ENCODE assay signal across 8 cellular contexts in genomic region chr5:141564216-141564692, GRCh38. TPM values are rescaled to one million over a fixed set of nuclear protein-coding genes. Genes with fewer than 3 reads are reported as not detected.
DNase-seq lines count a peak whose midpoint lies in the region; ATAC-seq and TF ChIP-seq lines count a peak whose summit lies in the region.

No MANE protein-coding gene starts in this region.

- CTCF ChIA-PET in activated CD8-positive, alpha-beta T cell treated with anti-CD3 and anti-CD28 coated beads for 36 hours (lab: Charles Lee), result interaction anchor here (0.6 to 3.2 kb wide), 74 partner anchors 8 to 876 kb away, joined by 3 to 46 read pairs (median 5); partner anchors contain the start of genes DIAPH1, HDAC3, PCDHB13 and PCDHB14

- no peaks in the 10 kb centered on the region for H3K9me3 Mint-ChIP-seq in activated CD8-positive, alpha-beta T cell treated with anti-CD3 and anti-CD28 coated beads for 36 hours

- peaks cover 8% of the 10 kb centered on the region for H3K4me1 ChIP-seq in endocrine pancreas (ENCODE audit: control insufficient read depth, insufficient read depth, low read length)

- peak; percentile 95 for TF ChIP-seq CTCF in activated CD8-positive, alpha-beta T cell treated with anti-CD3 and anti-CD28 coated beads for 36 hours (IDR thresholded peaks at IDR 0.05)

- peaks cover 26% of the 10 kb centered on the region for H3K4me1 Mint-ChIP-seq in activated CD8-positive, alpha-beta T cell treated with anti-CD3 and anti-CD28 coated beads for 36 hours (ENCODE audit: low read depth)

- H3K36me3 ChIP-seq in endocrine pancreas (ENCODE audit: control insufficient read depth, insufficient read depth, low read length), result no peaks in the 10 kb centered on the region

- DNase-seq in D341Med (ENCODE audit: low spot score) (peak; percentile 51), HS-5 (ENCODE audit: low read depth) (peak; percentile 87), NCI-H82 treated with DMSO at 0.1 percent for 48 hours (lab: John Stamatoyannopoulos, UW; ENCODE audit: unreplicated experiment) (peak; percentile 71), midbrain (lab: John Stamatoyannopoulos, UW) (peak; percentile 92)
- DNase-seq in activated CD8-positive, alpha-beta T cell treated with anti-CD3 and anti-CD28 coated beads for 36 hours, result peak; percentile 82
- peak; percentile 67 for DNase-seq in stimulated activated CD8-positive, alpha-beta memory T cell treated with anti-CD3 and anti-CD28 coated beads, Interleukin-4, amount 100 ng/mL, for 48 hours

- H3K9ac ChIP-seq in endocrine pancreas (ENCODE audit: control insufficient read depth, insufficient read depth, low read length), result peak overlapping the region; percentile 15

- no peak overlapping the region for H3K4me3 Mint-ChIP-seq in activated CD8-positive, alpha-beta T cell treated with anti-CD3 and anti-CD28 coated beads for 36 hours

- no peaks in the 10 kb centered on the region for H3K27me3 ChIP-seq in endocrine pancreas (ENCODE audit: control insufficient read depth, insufficient read depth, low read length)

- no peak overlapping the region for H3K4me3 ChIP-seq in endocrine pancreas (ENCODE audit: control insufficient read depth, insufficient read depth, low read length)

- intact Hi-C loops in activated CD8-positive, alpha-beta T cell treated with anti-CD3 and anti-CD28 coated beads for 36 hours (cut with micrococcal nuclease), result loop anchor here (10.0 kb wide), 1 partner anchor 239 kb away; the partner anchor contains the start of gene TAF7

- H3K27me3 Mint-ChIP-seq in activated CD8-positive, alpha-beta T cell treated with anti-CD3 and anti-CD28 coated beads for 36 hours, result no peaks in the 10 kb centered on the region

- H3K9me3 ChIP-seq in endocrine pancreas (ENCODE audit: control insufficient read depth, low read length), result no peaks in the 10 kb centered on the region

- peaks cover 59% of the 10 kb centered on the region for H3K36me3 Mint-ChIP-seq in activated CD8-positive, alpha-beta T cell treated with anti-CD3 and anti-CD28 coated beads for 36 hours (ENCODE audit: low read depth)

- POLR2A ChIA-PET in activated CD8-positive, alpha-beta T cell treated with anti-CD3 and anti-CD28 coated beads for 36 hours (lab: Charles Lee), result interaction anchor here (0.8 to 1.4 kb wide), 3 partner anchors 9 to 55 kb away, joined by 3 to 4 read pairs (median 3); partner anchors contain the start of gene DIAPH1

- H3K27ac Mint-ChIP-seq in activated CD8-positive, alpha-beta T cell treated with anti-CD3 and anti-CD28 coated beads for 36 hours, result peak overlapping the region; percentile 89

- peak; percentile 96 for ATAC-seq in GM21381 (IDR thresholded peaks at IDR 0.05; ENCODE audit: unreplicated experiment)
- peak; percentile 96 for ATAC-seq in activated CD8-positive, alpha-beta T cell treated with anti-CD3 and anti-CD28 coated beads for 36 hours

RNA-seq across cellular contexts. Expression of gene DIAPH1, which starts 54.5 kb away (rescaled TPM):
- total RNA-seq in activated CD8-positive, alpha-beta T cell treated with anti-CD3 and anti-CD28 coated beads for 36 hours, result 100 to 1,000 TPM; 209 to 218 TPM
